ENCODE assay signal across 8 cellular contexts in the genomic region with DNA sequence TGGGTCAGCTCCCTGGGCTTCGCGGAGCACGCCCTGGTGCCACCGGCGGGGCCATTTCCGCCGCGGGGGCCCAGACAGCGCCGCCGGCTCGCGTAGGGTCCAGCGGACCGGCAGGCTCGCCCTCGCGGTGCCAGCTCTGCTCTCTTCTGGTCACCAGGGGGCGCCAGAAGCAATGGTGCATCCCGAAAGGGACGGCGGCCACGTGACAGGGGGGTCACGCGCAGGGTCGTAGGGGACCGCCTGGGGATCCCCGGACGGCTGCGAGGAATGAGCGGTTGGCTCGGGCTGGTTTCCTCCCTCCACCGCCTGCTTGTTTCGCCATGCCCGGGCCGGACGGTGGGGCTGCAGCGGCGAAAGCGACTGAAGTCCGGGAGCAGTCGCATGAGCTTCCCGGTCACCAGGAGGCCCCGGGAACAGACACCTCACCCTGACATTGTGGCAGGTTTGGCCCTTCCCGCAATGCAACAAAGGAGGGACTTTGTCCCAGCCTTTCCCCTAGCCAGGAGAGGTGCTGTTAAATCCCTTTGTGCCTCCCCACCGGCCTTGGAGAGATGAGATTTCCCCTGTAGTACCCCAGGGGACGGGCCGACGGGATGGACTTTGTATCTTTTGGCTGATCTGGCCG. TPM values are rescaled to one million over a fixed set of nuclear protein-coding genes. Genes with fewer than 3 reads are reported as not detected.
DNase-seq lines count a peak whose midpoint lies in the region; ATAC-seq and TF ChIP-seq lines count a peak whose summit lies in the region.

No MANE protein-coding gene starts in this region.

- H3K4me3 Mint-ChIP-seq in dendritic cell treated with granulocyte-macrophage colony-stimulating factor and Interleukin-4, amounts not matched to agents 40 ng/mL and 50 ng/mL, for 4 days: peak overlapping the region; percentile 73

- no peaks in the 10 kb centered on the region for H3K36me3 ChIP-seq in BJ (ENCODE audit: control insufficient read depth, insufficient read depth, low read length)

- POLR2A ChIA-PET in BJ (lab: Charles Lee): no interaction called here

- peak overlapping the region; percentile 41 for H3K4me3 ChIP-seq in BJ (ENCODE audit: low read depth, low read length)

- TF ChIP-seq CTCF in BJ (IDR thresholded peaks at IDR 0.05; ENCODE audit: insufficient read depth, low read depth, low read length): peak; percentile 60

- peak; percentile 19 for ATAC-seq in GM19468 (IDR thresholded peaks at IDR 0.05; ENCODE audit: extremely low read depth, unreplicated experiment)
- peak; percentile 98 for ATAC-seq in left lobe of liver
- no peak for ATAC-seq in HG03095 (IDR thresholded peaks at IDR 0.05; ENCODE audit: unreplicated experiment)

- H3K27ac Mint-ChIP-seq in dendritic cell treated with granulocyte-macrophage colony-stimulating factor and Interleukin-4, amounts not matched to agents 40 ng/mL and 50 ng/mL, for 4 days: peak overlapping the region; percentile 41

- intact Hi-C loops in dendritic cell treated with granulocyte-macrophage colony-stimulating factor and Interleukin-4, amounts not matched to agents 40 ng/mL and 50 ng/mL, for 4 days (cut with micrococcal nuclease): no loop called here

- no peaks in the 10 kb centered on the region for H3K36me3 Mint-ChIP-seq in dendritic cell treated with granulocyte-macrophage colony-stimulating factor and Interleukin-4, amounts not matched to agents 40 ng/mL and 50 ng/mL, for 4 days (ENCODE audit: low read depth)

- no peaks in the 10 kb centered on the region for H3K9me3 Mint-ChIP-seq in dendritic cell treated with granulocyte-macrophage colony-stimulating factor and Interleukin-4, amounts not matched to agents 40 ng/mL and 50 ng/mL, for 4 days

- peaks cover 14% of the 10 kb centered on the region for H3K27me3 Mint-ChIP-seq in dendritic cell treated with granulocyte-macrophage colony-stimulating factor and Interleukin-4, amounts not matched to agents 40 ng/mL and 50 ng/mL, for 4 days

- CTCF ChIA-PET in BJ (lab: Yijun Ruan, JAX): interaction anchor here (0.6 to 1.8 kb wide), 12 partner anchors 8 to 238 kb away, joined by 3 to 13 read pairs (median 3); partner anchors contain the start of gene ZCCHC12

- no peaks in the 10 kb centered on the region for H3K27me3 ChIP-seq in BJ (ENCODE audit: control insufficient read depth, insufficient read depth, low read length)

- DNase-seq in BJ (ENCODE audit: low read depth) (no peak), NCI-H146 treated with DMSO at 0.1 percent for 48 hours (lab: John Stamatoyannopoulos, UW; ENCODE audit: unreplicated experiment) (peak; percentile 25), left lobe of liver (ENCODE audit: low spot score) (peak; percentile 87)
- peak; percentile 76 for DNase-seq in activated CD4-positive, alpha-beta T cell treated with anti-CD3 and anti-CD28 coated beads for 48 hours
- peak; percentile 30 to 56 for DNase-seq in stimulated activated CD4-positive, alpha-beta T cell treated with anti-CD3 and anti-CD28 coated beads, Interleukin-1b, Interleukin-23, amount 100 ng/mL, for 4 hours (ENCODE audit: low read depth in 2 of 2)

- H3K4me1 Mint-ChIP-seq in dendritic cell treated with granulocyte-macrophage colony-stimulating factor and Interleukin-4, amounts not matched to agents 40 ng/mL and 50 ng/mL, for 4 days (ENCODE audit: low read depth): no peaks in the 10 kb centered on the region

RNA-seq across cellular contexts. Expression of gene ZCCHC12, which starts 15.8 kb away (rescaled TPM):
- polyA plus RNA-seq in BJ (2011; rRNA removed): not detected in 2 replicates
- polyA minus RNA-seq in BJ (2011; rRNA and poly(A)+ RNA removed): not detected in 2 replicates
- not detected for total RNA-seq in left lobe of liver
